ENCODE assay signal across 8 cellular contexts in the genomic region with DNA sequence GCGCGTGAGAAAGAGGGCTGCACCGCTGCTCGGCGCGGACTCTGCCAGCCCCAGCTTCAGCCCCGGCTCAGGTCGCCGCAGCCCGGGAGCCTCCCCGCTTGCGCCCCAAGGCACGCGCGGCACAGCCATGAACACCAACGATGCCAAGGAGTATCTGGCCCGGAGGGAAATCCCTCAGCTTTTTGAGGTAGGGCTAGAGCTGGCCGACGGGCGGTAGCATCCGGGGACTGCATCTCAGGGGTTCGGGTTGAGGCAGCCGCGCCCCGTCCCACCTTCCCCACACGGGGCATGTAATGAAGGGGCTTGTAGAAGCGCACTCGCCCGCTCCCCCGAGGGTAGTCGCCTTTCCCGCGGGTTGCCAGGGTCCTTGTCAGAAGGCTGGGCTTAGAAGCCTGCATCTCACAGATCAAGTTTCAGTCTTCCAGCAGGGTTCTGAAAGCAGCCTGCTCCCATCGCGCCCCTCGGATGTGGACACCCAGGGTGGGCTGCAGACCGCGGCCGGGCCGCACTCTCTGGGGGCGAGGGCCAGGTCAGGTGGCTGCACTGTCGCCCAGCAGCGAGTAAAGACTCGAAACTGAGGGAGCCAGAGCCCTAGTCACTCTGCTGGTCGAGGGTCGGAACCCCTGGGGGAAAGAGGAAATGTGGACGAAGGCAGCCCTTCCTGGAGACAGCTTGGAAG. TPM values are rescaled to one million over a fixed set of nuclear protein-coding genes. Genes with fewer than 3 reads are reported as not detected.
DNase-seq lines count a peak whose midpoint lies in the region; ATAC-seq and TF ChIP-seq lines count a peak whose summit lies in the region.

No MANE protein-coding gene starts in this region.

- 2% methylated on average over 21 of the region's 47 CpGs for WGBS in right lobe of liver (ENCODE audit: insufficient coverage, low coverage, low lambda C conversion rate, missing lambda C conversion rate)

- no peaks in the 10 kb centered on the region for H3K9me3 ChIP-seq in right lobe of liver

- TF ChIP-seq POLR2A in right lobe of liver (IDR thresholded peaks at IDR 0.05), result no peak

- peaks cover 0 to 17% of the 10 kb centered on the region in 2 donors for H3K27me3 ChIP-seq in right lobe of liver

- H3K4me1 ChIP-seq in right lobe of liver, result peaks cover 0 to 13% (median 2%) of the 10 kb centered on the region in 4 donors

- H3K27ac ChIP-seq in VCaP, result peak overlapping the region; percentile 81
- no peak overlapping the region for H3K27ac ChIP-seq in coronary artery
- H3K27ac ChIP-seq in right lobe of liver, result no peak overlapping the region

- no peaks in the 10 kb centered on the region for H3K36me3 ChIP-seq in right lobe of liver

- intact Hi-C loops in right lobe of liver (cut with DNase I), result no loop called here

- DNase-seq in DMS79 (lab: John Stamatoyannopoulos, UW) (peak; percentile 7), DMS79 treated with DMSO at 0.1 percent for 48 hours (lab: John Stamatoyannopoulos, UW) (no peak), coronary artery (ENCODE audit: low spot score) (no peak), right lobe of liver (peak in 2 of 3 donors; percentile 19 to 52), LoVo (ENCODE audit: low spot score) (no peak)
- peak; percentile 49 for DNase-seq in stimulated activated CD8-positive, alpha-beta memory T cell treated with anti-CD3 and anti-CD28 coated beads, Interleukin-4, amount 100 ng/mL, for 48 hours

- H3K4me3 ChIP-seq in coronary artery (peak overlapping the region; percentile 77), right lobe of liver (peak overlapping the region; percentile 30 to 50 (median 35))

- TF ChIP-seq CTCF in VCaP (conservative IDR thresholded peaks at IDR 0.05) (no peak; the same call in 1 of the 2 replicates), coronary artery (IDR thresholded peaks at IDR 0.05) (no peak), right lobe of liver (IDR thresholded peaks at IDR 0.05) (no peak)

- ATAC-seq in HG03159 (IDR thresholded peaks at IDR 0.05; ENCODE audit: unreplicated experiment) (peak; percentile 40), right lobe of liver (peak; percentile 14 to 59 (median 38))

RNA-seq across cellular contexts. Expression of a gene that starts 0.5 kb away (rescaled TPM):
- total RNA-seq in right lobe of liver, result under 1 TPM in 2 of 6 experiments, not detected in 4; 0.47 to 0.53 TPM

Comparison
In these comparisons a context has a peak if more than half of its experiments do, and no peak if none do; other contexts are left out.
1. DNase-seq: peak in DMS79 (single experiment), right lobe of liver (2 of 3) and stimulated activated CD8-positive, alpha-beta memory T cell treated with anti-CD3 and anti-CD28 coated beads, Interleukin-4, amount 100 ng/mL, for 48 hours (single experiment); none in DMS79 treated with DMSO at 0.1 percent for 48 hours (single experiment), coronary artery (single experiment) and LoVo (single experiment).